Comparison of ENCODE assay signal across 20 cellular contexts in the genomic region with DNA sequence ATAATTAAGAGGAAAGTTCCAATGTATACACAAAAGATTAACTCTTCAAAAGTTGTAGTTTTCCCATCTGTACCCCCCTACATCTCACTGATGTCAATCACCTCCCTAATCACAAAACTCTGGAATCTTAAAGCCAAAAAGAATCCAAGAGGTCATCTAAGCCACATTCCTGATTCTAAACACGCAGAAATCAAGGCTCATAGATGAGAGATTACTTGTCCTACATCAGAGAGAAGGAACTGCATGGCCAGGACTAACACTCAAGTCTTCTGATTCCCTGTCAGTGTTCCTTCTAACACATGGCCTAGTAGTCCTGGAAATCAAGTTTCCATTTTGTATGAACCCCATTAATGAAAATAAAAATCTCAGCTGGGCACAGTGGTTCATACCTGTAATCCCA. TPM values are rescaled to one million over a fixed set of nuclear protein-coding genes. Genes with fewer than 3 reads are reported as not detected.
A peak's percentile ranks its signal among the peaks of the same experiment; 100 is the strongest.
DNase-seq lines count a peak whose midpoint lies in the region; ATAC-seq and TF ChIP-seq lines count a peak whose summit lies in the region.
"Had no signal": no experiment of that assay in that cellular context is flagged by ENCODE, and none has a peak within 500 bp of the region (broad histone marks: within the 10 kb centered on the region; RNA-seq: fewer than 3 reads in every experiment).

No MANE protein-coding gene starts in this region.

- TF ChIP-seq CTCF in Caco-2 (IDR thresholded peaks at IDR 0.05; ENCODE audit: insufficient read depth in 1 of 2, low read depth in 1 of 2, low read length in 1 of 2, severe bottlenecking in 1 of 2, unreplicated experiment in 1 of 2), result no peak
- TF ChIP-seq CTCF in activated B cell treated with CpG ODN at 0.5 μM for 24 hours (IDR thresholded peaks at IDR 0.05), result no peak

- H3K9me3 Mint-ChIP-seq in Caco-2 (ENCODE audit: unreplicated experiment) (no peaks in the 10 kb centered on the region), activated B cell treated with CpG ODN at 0.5 μM for 24 hours (no peaks in the 10 kb centered on the region), immature natural killer cell (no peaks in the 10 kb centered on the region)
- H3K9me3 Mint-ChIP-seq: activated CD4-positive, alpha-beta memory T cell treated with anti-CD3 and anti-CD28 coated beads for 36 hours had no signal

- intact Hi-C loops in Caco-2 (cut with micrococcal nuclease; ENCODE audit: unreplicated experiment) (no loop called here), activated B cell treated with CpG ODN at 0.5 μM for 24 hours (cut with micrococcal nuclease) (no loop called here)

- H3K36me3 Mint-ChIP-seq in Caco-2 (ENCODE audit: insufficient read depth, unreplicated experiment) (no peaks in the 10 kb centered on the region), activated B cell treated with CpG ODN at 0.5 μM for 24 hours (ENCODE audit: low read depth) (peaks cover 14% of the 10 kb centered on the region), immature natural killer cell (peaks cover 4 to 15% (median 8%) of the 10 kb centered on the region in 3 donors)

- no peak for DNase-seq in Caco-2
- DNase-seq in activated B cell treated with CpG ODN at 0.5 μM for 24 hours, result no peak
- DNase-seq in immature natural killer cell, result no peak
- no peak for DNase-seq in DMS53 treated with DMSO at 0.1 percent for 48 hours (lab: John Stamatoyannopoulos, UW; ENCODE audit: unreplicated experiment)
- no peak for DNase-seq in glomerular visceral epithelial cell (ENCODE audit: extremely low spot score)
- DNase-seq: activated CD4-positive, alpha-beta memory T cell treated with anti-CD3 and anti-CD28 coated beads for 36 hours; activated T-cell treated with anti-CD3 and anti-CD28 coated beads, Interleukin-2, amount 50 U/mL, for 48 hours; gastrocnemius medialis; GOT3; Kasumi-1; midbrain; NCI-H524 treated with DMSO at 0.1 percent for 48 hours; Right ventricle myocardium superior; spleen; T-helper 1 cell had no signal

- no peak overlapping the region for H3K4me3 ChIP-seq in ACC112 (ENCODE audit: low read depth, low read length)
- H3K4me3 ChIP-seq in Caco-2 (ENCODE audit: low read depth, low read length), result no peak overlapping the region
- H3K4me3 ChIP-seq: gastrocnemius medialis, spleen, suprapubic skin had no signal

- no peaks in the 10 kb centered on the region for H3K27me3 Mint-ChIP-seq in Caco-2 (ENCODE audit: insufficient read depth, unreplicated experiment)
- no peaks in the 10 kb centered on the region for H3K27me3 Mint-ChIP-seq in activated B cell treated with CpG ODN at 0.5 μM for 24 hours
- H3K27me3 Mint-ChIP-seq in immature natural killer cell (ENCODE audit: low read depth in 3 of 3), result no peaks in the 10 kb centered on the region
- H3K27me3 Mint-ChIP-seq: activated CD4-positive, alpha-beta memory T cell treated with anti-CD3 and anti-CD28 coated beads for 36 hours had no signal

- no peak overlapping the region for H2AFZ ChIP-seq in ACC112 (ENCODE audit: low read length, unreplicated experiment)

- peak overlapping the region; percentile 12 for H3K27ac Mint-ChIP-seq in Caco-2 (ENCODE audit: unreplicated experiment)
- H3K27ac Mint-ChIP-seq in activated B cell treated with CpG ODN at 0.5 μM for 24 hours, result peak overlapping the region; percentile 86
- peak overlapping the region in 5 of 6 donors; percentile 9 to 75 (median 55) for H3K27ac Mint-ChIP-seq in immature natural killer cell
- H3K27ac Mint-ChIP-seq: activated CD4-positive, alpha-beta memory T cell treated with anti-CD3 and anti-CD28 coated beads for 36 hours had no signal

- no peaks in the 10 kb centered on the region for H3K4me1 Mint-ChIP-seq in Caco-2 (ENCODE audit: low read depth, unreplicated experiment)
- H3K4me1 Mint-ChIP-seq in activated B cell treated with CpG ODN at 0.5 μM for 24 hours, result peaks cover 95% of the 10 kb centered on the region
- peaks cover 49 to 63% of the 10 kb centered on the region in 2 donors for H3K4me1 Mint-ChIP-seq in immature natural killer cell

- H3K27me3 ChIP-seq in ACC112 (ENCODE audit: insufficient read depth, low read length), result no peaks in the 10 kb centered on the region
- H3K27me3 ChIP-seq in Caco-2 (replicated peaks; ENCODE audit: control insufficient read depth, insufficient read depth, low read length), result no peaks in the 10 kb centered on the region
- H3K27me3 ChIP-seq: gastrocnemius medialis, neutrophil, spleen, suprapubic skin had no signal

- H3K36me3 ChIP-seq in ACC112 (ENCODE audit: insufficient read depth, low read length), result 0 out of 2 replicates have a peak, but pooled peaks cover 3% of the 10 kb centered on the region
- H3K36me3 ChIP-seq in Caco-2 (ENCODE audit: control insufficient read depth, insufficient read depth, low read length), result no peaks in the 10 kb centered on the region
- H3K36me3 ChIP-seq: gastrocnemius medialis, neutrophil, spleen, suprapubic skin had no signal

- peaks cover 52% of the 10 kb centered on the region for H3K79me2 ChIP-seq in ACC112 (ENCODE audit: control insufficient read depth, insufficient read depth, low read length, unreplicated experiment)

- H3K9me3 ChIP-seq in Caco-2, result no peaks in the 10 kb centered on the region
- H3K9me3 ChIP-seq: gastrocnemius medialis, neutrophil, spleen, suprapubic skin had no signal

- CTCF ChIA-PET in Caco-2 (lab: Charles Lee), result interaction anchor here (0.7 kb wide), 1 partner anchor 31 kb away, joined by 3 read pairs; no protein-coding TSS in a partner anchor
- CTCF ChIA-PET in activated B cell treated with CpG ODN at 0.5 μM for 24 hours (lab: Charles Lee), result interaction anchor here (1.6 kb wide), 1 partner anchor 15 kb away, joined by 5 read pairs; no protein-coding TSS in a partner anchor

- H3K27ac ChIP-seq in ACC112 (ENCODE audit: low read depth, low read length), result peak overlapping the region; percentile 92
- H3K27ac ChIP-seq: suprapubic skin had no signal

- ATAC-seq in activated B cell treated with CpG ODN at 0.5 μM for 24 hours (ENCODE audit: low read depth) (no peak), HG02642 (IDR thresholded peaks at IDR 0.05; ENCODE audit: poor library complexity, unreplicated experiment) (no peak), HG03439 (IDR thresholded peaks at IDR 0.05; ENCODE audit: unreplicated experiment) (no peak)
- ATAC-seq: gastrocnemius medialis had no signal

- H3K4me1 ChIP-seq in ACC112 (ENCODE audit: control insufficient read depth, insufficient read depth, low read length, unreplicated experiment) (peaks cover 46% of the 10 kb centered on the region), Caco-2 (peaks cover 15% of the 10 kb centered on the region)

- BruUV-seq in Caco-2 (replicated peaks; lab: Mats Ljungman, UMichigan), result no TSS peak

- H3K4me3 Mint-ChIP-seq in Caco-2 (ENCODE audit: unreplicated experiment) (no peak overlapping the region), activated B cell treated with CpG ODN at 0.5 μM for 24 hours (peak overlapping the region; percentile 28), immature natural killer cell (peak overlapping the region in 2 of 5 donors; percentile 25 to 33)
- H3K4me3 Mint-ChIP-seq: activated CD4-positive, alpha-beta memory T cell treated with anti-CD3 and anti-CD28 coated beads for 36 hours had no signal

- POLR2A ChIA-PET in Caco-2 (lab: Charles Lee), result no interaction called here
- POLR2A ChIA-PET in activated B cell treated with CpG ODN at 0.5 μM for 24 hours (lab: Charles Lee), result interaction anchor here (0.7 kb wide), 1 partner anchor 9 kb away, joined by 4 read pairs; no protein-coding TSS in a partner anchor

RNA-seq across cellular contexts. Expression of gene MAPKAP1, which starts 58.7 kb away (rescaled TPM):
- total RNA-seq in Caco-2 (2022) (70.0 and 82.5 TPM in 2 replicates), activated B cell treated with CpG ODN at 0.5 μM for 24 hours (80.2 and 84.9 TPM in 2 replicates)
- 10 to 100 TPM; 56.9 to 75.1 (median 59.3) TPM for polyA plus RNA-seq in immature natural killer cell

Comparison
In these comparisons a context has a peak if more than half of its experiments do, and no peak if none do; other contexts are left out.
1. H3K27ac Mint-ChIP-seq: peak in every context shown above with its lines; median percentile 86 in activated B cell treated with CpG ODN at 0.5 μM for 24 hours; 55 in immature natural killer cell; 12 in Caco-2.